8 cellular contexts compared by ENCODE assay signal in genomic region chr16:46973457-46974324, GRCh38. TPM values are rescaled to one million over a fixed set of nuclear protein-coding genes. Genes with fewer than 3 reads are reported as not detected.
DNase-seq lines count a peak whose midpoint lies in the region; ATAC-seq and FAIRE-seq lines count a peak whose summit lies in the region.

Gene DNAJA2 (minus strand): TSS chr16:46973674. CDS start chr16:46973572, 102 bp downstream.

- H3K27me3 ChIP-seq in right cardiac atrium (ENCODE audit: control insufficient read depth, insufficient read depth), result no peaks in the 10 kb centered on the region

- DNase-seq in NCI-H146 treated with DMSO at 0.1 percent for 48 hours (lab: John Stamatoyannopoulos, UW; ENCODE audit: unreplicated experiment), result peak; percentile 63
- DNase-seq in T-helper 2 cell, result peak; percentile 84 to 94 (median 89)
- peak; percentile 94 to 98 (median 97) for DNase-seq in right cardiac atrium
- DNase-seq in pulmonary artery endothelial cell (ENCODE audit: low read depth, low spot score), result peak; percentile 56
- DNase-seq in urothelium cell line (ENCODE audit: low spot score), result peak; percentile 95

- no peaks in the 10 kb centered on the region for H3K9me3 ChIP-seq in right cardiac atrium (ENCODE audit: control insufficient read depth, low read length)

- H3K4me3 ChIP-seq in right cardiac atrium (ENCODE audit: low read length), result peak within 1 kb of the TSS; percentile 91

- peak; percentile 91 for ATAC-seq in GM18498 (IDR thresholded peaks at IDR 0.05; ENCODE audit: unreplicated experiment)
- peak; percentile 82 for ATAC-seq in HG02870 (IDR thresholded peaks at IDR 0.05; ENCODE audit: unreplicated experiment)
- ATAC-seq in right cardiac atrium, result peak; percentile 99 to 100

- peaks cover 3% of the 10 kb centered on the region for H3K4me1 ChIP-seq in right cardiac atrium (ENCODE audit: control insufficient read depth, insufficient read depth, low read length)

- peak within 1 kb of the TSS; percentile 91 for H3K27ac ChIP-seq in angular gyrus (ENCODE audit: low read depth, low read length)
- H3K27ac ChIP-seq in right cardiac atrium (ENCODE audit: low read length), result peak within 1 kb of the TSS; percentile 99

- peak; percentile 58 for FAIRE-seq in urothelium cell line (lab: Jason Lieb, UNC)

- intact Hi-C loops in right cardiac atrium (cut with DNase I), result no loop called here

- WGBS in right cardiac atrium, result 1% methylated on average over 68 of the region's 68 CpGs

RNA-seq across cellular contexts. Expression of gene DNAJA2, which starts in this region (rescaled TPM):
- total RNA-seq in right cardiac atrium, result 10 to 100 TPM; 90.6 to 97.2 (median 93.2) TPM
- 74.9 TPM for polyA plus RNA-seq in right cardiac atrium
- total RNA-seq in pulmonary artery endothelial cell, result 81.6 and 102 TPM in 2 replicates

Comparison
In these comparisons a context has a peak if more than half of its experiments do, and no peak if none do; other contexts are left out.
1. Peak in every context shown above with its lines: DNase-seq, ATAC-seq, H3K4me3 ChIP-seq and H3K27ac ChIP-seq.